Comparison of ENCODE assay signal across 13 cellular contexts in the genomic region with DNA sequence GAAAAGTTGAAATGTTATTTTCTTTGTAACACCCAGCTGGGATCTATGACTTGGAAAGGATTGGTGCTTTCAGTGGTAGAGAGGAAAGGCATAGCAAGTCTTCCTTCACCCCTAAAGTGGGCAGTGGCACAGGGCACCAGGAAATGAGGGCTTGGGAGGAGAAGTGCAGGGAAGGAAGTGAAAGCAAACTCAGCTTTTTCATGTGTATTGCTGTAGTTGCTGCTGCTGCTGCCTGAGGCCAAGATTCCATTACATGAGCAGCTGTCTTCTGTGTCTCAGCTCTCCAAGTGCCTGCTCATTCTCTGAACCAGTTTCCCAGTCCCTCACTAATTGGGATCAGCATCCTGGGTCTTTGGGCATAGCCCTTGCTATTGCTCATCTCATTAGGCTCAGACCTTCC. TPM values are rescaled to one million over a fixed set of nuclear protein-coding genes. Genes with fewer than 3 reads are reported as not detected.
DNase-seq lines count a peak whose midpoint lies in the region; ATAC-seq and TF ChIP-seq lines count a peak whose summit lies in the region.
"Had no signal": no experiment of that assay in that cellular context is flagged by ENCODE, and none has a peak within 500 bp of the region (broad histone marks: within the 10 kb centered on the region; RNA-seq: fewer than 3 reads in every experiment).

No MANE protein-coding gene starts in this region.

- H3K4me1 Mint-ChIP-seq in activated T-helper 1 cell treated with anti-CD3 and anti-CD28 coated beads, Interleukin-12 subunit alpha, Interleukin-12 subunit beta, Interleukin-2, Interleukin-4 antibody, amounts not matched to agents 30 ng/mL and 10 ng/mL and 1 ng/mL, durations not matched to agents 14 hours and 24 hours and 36 hours (ENCODE audit: low read depth) = peaks cover 21% of the 10 kb centered on the region
- H3K4me1 Mint-ChIP-seq in mesothelial cell of epicardium = peaks cover 10% of the 10 kb centered on the region

- H3K9me3 ChIP-seq in BLaER1 = peaks cover 4% of the 10 kb centered on the region; the same call in 1 of the 2 replicates
- H3K9me3 ChIP-seq: heart left ventricle had no signal

- no peak for TF ChIP-seq CTCF in mesothelial cell of epicardium (IDR thresholded peaks at IDR 0.05; ENCODE audit: unreplicated experiment)

- peaks cover 47% of the 10 kb centered on the region for H3K36me3 ChIP-seq in BLaER1

- H3K9me3 Mint-ChIP-seq in activated T-helper 1 cell treated with anti-CD3 and anti-CD28 coated beads, Interleukin-12 subunit alpha, Interleukin-12 subunit beta, Interleukin-2, Interleukin-4 antibody, amounts not matched to agents 30 ng/mL and 10 ng/mL and 1 ng/mL, durations not matched to agents 14 hours and 24 hours and 36 hours = no peaks in the 10 kb centered on the region
- H3K9me3 Mint-ChIP-seq in mesothelial cell of epicardium = peaks cover 5% of the 10 kb centered on the region

- H3K4me2 ChIP-seq in BLaER1 = peak overlapping the region; percentile 25; the same call in 1 of the 2 replicates

- peak overlapping the region; percentile 58 for H3K27ac Mint-ChIP-seq in activated T-helper 1 cell treated with anti-CD3 and anti-CD28 coated beads, Interleukin-12 subunit alpha, Interleukin-12 subunit beta, Interleukin-2, Interleukin-4 antibody, amounts not matched to agents 30 ng/mL and 10 ng/mL and 1 ng/mL, durations not matched to agents 14 hours and 24 hours and 36 hours
- H3K27ac Mint-ChIP-seq in mesothelial cell of epicardium = peak overlapping the region; percentile 50

- ATAC-seq in GM21786 (IDR thresholded peaks at IDR 0.05; ENCODE audit: unreplicated experiment) (peak; percentile 34), HG03457 (IDR thresholded peaks at IDR 0.05; ENCODE audit: unreplicated experiment) (no peak)

- no peak overlapping the region for H3K9ac ChIP-seq in BLaER1

- intact Hi-C loops in activated T-helper 1 cell treated with anti-CD3 and anti-CD28 coated beads, Interleukin-12 subunit alpha, Interleukin-12 subunit beta, Interleukin-2, Interleukin-4 antibody, amounts not matched to agents 30 ng/mL and 10 ng/mL and 1 ng/mL, durations not matched to agents 14 hours and 24 hours and 36 hours (cut with micrococcal nuclease) = loop anchor here (5.0 kb wide), 1 partner anchor 1171 kb away; no protein-coding TSS in a partner anchor

- H3K4me1 ChIP-seq in BLaER1 = peaks cover 31% of the 10 kb centered on the region

- no peak overlapping the region for H3K4me3 ChIP-seq in BLaER1
- H3K4me3 ChIP-seq: heart left ventricle had no signal

- H3K4me3 Mint-ChIP-seq in activated T-helper 1 cell treated with anti-CD3 and anti-CD28 coated beads, Interleukin-12 subunit alpha, Interleukin-12 subunit beta, Interleukin-2, Interleukin-4 antibody, amounts not matched to agents 30 ng/mL and 10 ng/mL and 1 ng/mL, durations not matched to agents 14 hours and 24 hours and 36 hours = peak overlapping the region; percentile 60
- no peak overlapping the region for H3K4me3 Mint-ChIP-seq in mesothelial cell of epicardium

- no peaks in the 10 kb centered on the region for H3K27me3 Mint-ChIP-seq in activated T-helper 1 cell treated with anti-CD3 and anti-CD28 coated beads, Interleukin-12 subunit alpha, Interleukin-12 subunit beta, Interleukin-2, Interleukin-4 antibody, amounts not matched to agents 30 ng/mL and 10 ng/mL and 1 ng/mL, durations not matched to agents 14 hours and 24 hours and 36 hours (ENCODE audit: insufficient read depth)
- no peaks in the 10 kb centered on the region for H3K27me3 Mint-ChIP-seq in mesothelial cell of epicardium (ENCODE audit: low read depth)

- no peak for DNase-seq in activated T-helper 1 cell treated with anti-CD3 and anti-CD28 coated beads, Interleukin-12 subunit alpha, Interleukin-12 subunit beta, Interleukin-2, Interleukin-4 antibody, amounts not matched to agents 30 ng/mL and 10 ng/mL and 1 ng/mL, durations not matched to agents 14 hours and 24 hours and 36 hours (ENCODE audit: low spot score)
- DNase-seq in mesothelial cell of epicardium (ENCODE audit: low spot score in 2 of 2, unreplicated experiment in 2 of 2) (no peak), iPS-NIHi11 (ENCODE audit: low spot score) (no peak), NCI-H2107 (lab: John Stamatoyannopoulos, UW) (no peak), UCSD-AML1 (lab: John Stamatoyannopoulos, UW; ENCODE audit: unreplicated experiment) (no peak)
- DNase-seq: activated CD4-positive, alpha-beta T cell treated with anti-CD3 and anti-CD28 coated beads, Interleukin-2, amount 50 U/mL, for 1 hour; central memory CD4-positive, alpha-beta T cell; DMS 273 treated with DMSO at 0.1 percent for 48 hours; heart left ventricle; NK-92 treated with Interleukin-12 subunit alpha and Interleukin-12 subunit beta, amount 100 ng/mL, for 24 hours had no signal

- H4K20me1 ChIP-seq in BLaER1 = peaks cover 49% of the 10 kb centered on the region

- H3K27me3 ChIP-seq in BLaER1 = peaks cover 84% of the 10 kb centered on the region
- H3K27me3 ChIP-seq: heart left ventricle had no signal

- peaks cover 16% of the 10 kb centered on the region for H3K36me3 Mint-ChIP-seq in activated T-helper 1 cell treated with anti-CD3 and anti-CD28 coated beads, Interleukin-12 subunit alpha, Interleukin-12 subunit beta, Interleukin-2, Interleukin-4 antibody, amounts not matched to agents 30 ng/mL and 10 ng/mL and 1 ng/mL, durations not matched to agents 14 hours and 24 hours and 36 hours (ENCODE audit: low read depth)
- peaks cover 8% of the 10 kb centered on the region for H3K36me3 Mint-ChIP-seq in mesothelial cell of epicardium

- H3K27ac ChIP-seq in BLaER1 = no peak overlapping the region

RNA-seq across cellular contexts. Expression of a gene that starts 2.6 kb away (rescaled TPM):
- total RNA-seq in activated T-helper 1 cell treated with anti-CD3 and anti-CD28 coated beads, Interleukin-12 subunit alpha, Interleukin-12 subunit beta, Interleukin-2, Interleukin-4 antibody, amounts not matched to agents 30 ng/mL and 10 ng/mL and 1 ng/mL, durations not matched to agents 14 hours and 24 hours and 36 hours = 30.6 and 31.2 TPM in 2 replicates
- total RNA-seq in mesothelial cell of epicardium = 16.0 to 19.3 TPM (median 17.9 TPM) in 3 replicates
